ENCODE assay signal across 20 cellular contexts in genomic region chr3:181839915-181840295, GRCh38.
DNase-seq lines count a peak whose midpoint lies in the region; ATAC-seq, FAIRE-seq and TF ChIP-seq lines count a peak whose summit lies in the region.
"Had no signal": no experiment of that assay in that cellular context is flagged by ENCODE, and none has a peak within 500 bp of the region (broad histone marks: within the 10 kb centered on the region; RNA-seq: fewer than 3 reads in every experiment).

No MANE protein-coding gene starts in this region.

- no peaks in the 10 kb centered on the region for H3K27me3 Mint-ChIP-seq in chondrocyte (ENCODE audit: low read depth)

- DNase-seq in DMS79 treated with DMSO at 0.1 percent for 48 hours (lab: John Stamatoyannopoulos, UW) = peak; percentile 56
- DNase-seq in DMS79 (lab: John Stamatoyannopoulos, UW) = no peak
- DNase-seq in chondrocyte (ENCODE audit: low spot score) = no peak
- no peak for DNase-seq in thyroid gland
- DNase-seq in left ventricle myocardium inferior = no peak
- no peak for DNase-seq in H54 (ENCODE audit: insufficient read length, low spot score)
- no peak for DNase-seq in SJCRH30
- DNase-seq: 8988T; activated CD8-positive, alpha-beta memory T cell treated with anti-CD3 and anti-CD28 coated beads, Interleukin-2, amount 50 U/mL, for 48 hours; activated naive CD4-positive, alpha-beta T cell treated with anti-CD3 and anti-CD28 coated beads, Interleukin-2, amount 50 U/mL, for 16 hours; CD8-positive, alpha-beta T cell; effector CD4-positive, alpha-beta T cell; foreskin fibroblast; GF-D8; sigmoid colon; stimulated activated CD4-positive, alpha-beta T cell treated with anti-CD3 and anti-CD28 coated beads, Interleukin-4, amount 100 ng/mL, for 4 hours had no signal

- H3K27ac ChIP-seq in thyroid gland (peak overlapping the region; percentile 9 to 83 (median 24)), left ventricle myocardium inferior (replicated peaks) (no peak overlapping the region), SJCRH30 (no peak overlapping the region)
- H3K27ac ChIP-seq: breast epithelium, neutrophil had no signal

- H3K27ac Mint-ChIP-seq in chondrocyte (ENCODE audit: unreplicated experiment) = peak overlapping the region; percentile 46
- H3K27ac Mint-ChIP-seq: CD8-positive, alpha-beta T cell; stimulated activated effector memory CD8-positive, alpha-beta T cell treated with anti-CD3 and anti-CD28 coated beads, Interleukin-12 subunit alpha, Interleukin-12 subunit beta, amount 100 ng/mL, for 72 hours had no signal

- H3K27me3 ChIP-seq in thyroid gland (no peaks in the 10 kb centered on the region), left ventricle myocardium inferior (ENCODE audit: low read depth) (no peaks in the 10 kb centered on the region), SJCRH30 (no peaks in the 10 kb centered on the region)
- H3K27me3 ChIP-seq: breast epithelium, neutrophil, sigmoid colon had no signal

- H3K9me3 Mint-ChIP-seq in chondrocyte (ENCODE audit: low read depth) = no peaks in the 10 kb centered on the region
- H3K9me3 Mint-ChIP-seq: CD8-positive, alpha-beta T cell; stimulated activated effector memory CD8-positive, alpha-beta T cell treated with anti-CD3 and anti-CD28 coated beads, Interleukin-12 subunit alpha, Interleukin-12 subunit beta, amount 100 ng/mL, for 72 hours had no signal

- intact Hi-C loops in thyroid gland (cut with DNase I) (no loop called here), left ventricle myocardium inferior (cut with micrococcal nuclease) (no loop called here)

- H3K36me3 ChIP-seq in thyroid gland = no peaks in the 10 kb centered on the region
- no peaks in the 10 kb centered on the region for H3K36me3 ChIP-seq in left ventricle myocardium inferior
- H3K36me3 ChIP-seq in SJCRH30 = no peaks in the 10 kb centered on the region
- H3K36me3 ChIP-seq: breast epithelium, neutrophil, sigmoid colon had no signal

- ATAC-seq in HG03520 (IDR thresholded peaks at IDR 0.05; ENCODE audit: unreplicated experiment) = peak; percentile 79
- ATAC-seq: CD8-positive, alpha-beta T cell; stimulated activated effector memory CD8-positive, alpha-beta T cell treated with anti-CD3 and anti-CD28 coated beads, Interleukin-12 subunit alpha, Interleukin-12 subunit beta, amount 100 ng/mL, for 72 hours had no signal

- no peaks in the 10 kb centered on the region for H3K9me3 ChIP-seq in thyroid gland
- no peaks in the 10 kb centered on the region for H3K9me3 ChIP-seq in left ventricle myocardium inferior (replicated peaks)
- no peaks in the 10 kb centered on the region for H3K9me3 ChIP-seq in SJCRH30 (replicated peaks)
- H3K9me3 ChIP-seq: breast epithelium, neutrophil, sigmoid colon had no signal

- no peaks in the 10 kb centered on the region for H3K4me1 ChIP-seq in thyroid gland
- no peaks in the 10 kb centered on the region for H3K4me1 ChIP-seq in left ventricle myocardium inferior
- no peaks in the 10 kb centered on the region for H3K4me1 ChIP-seq in SJCRH30
- H3K4me1 ChIP-seq: breast epithelium, sigmoid colon had no signal

- TF ChIP-seq POLR2A in thyroid gland (IDR thresholded peaks at IDR 0.05) (no peak), H54 (IDR thresholded peaks at IDR 0.05; ENCODE audit: low read depth, low read length) (no peak)

- WGBS in thyroid gland, 2 donors = 62 to 63% methylated on average over 2 of the region's 2 CpGs

- TF ChIP-seq CTCF in chondrocyte (IDR thresholded peaks at IDR 0.05) (no peak), thyroid gland (IDR thresholded peaks at IDR 0.05) (no peak), left ventricle myocardium inferior (IDR thresholded peaks at IDR 0.05; ENCODE audit: borderline replicate concordance) (no peak)

- FAIRE-seq in H54 (lab: Jason Lieb, UNC) = no peak

- H3K36me3 Mint-ChIP-seq in chondrocyte (ENCODE audit: low read depth) = no peaks in the 10 kb centered on the region
- H3K36me3 Mint-ChIP-seq: CD8-positive, alpha-beta T cell; stimulated activated effector memory CD8-positive, alpha-beta T cell treated with anti-CD3 and anti-CD28 coated beads, Interleukin-12 subunit alpha, Interleukin-12 subunit beta, amount 100 ng/mL, for 72 hours had no signal

- peaks cover 17% of the 10 kb centered on the region for H3K4me1 Mint-ChIP-seq in chondrocyte (ENCODE audit: low read depth)
- H3K4me1 Mint-ChIP-seq: stimulated activated effector memory CD8-positive, alpha-beta T cell treated with anti-CD3 and anti-CD28 coated beads, Interleukin-12 subunit alpha, Interleukin-12 subunit beta, amount 100 ng/mL, for 72 hours had no signal

- H3K4me3 Mint-ChIP-seq in chondrocyte (ENCODE audit: unreplicated experiment) = no peak overlapping the region
- H3K4me3 Mint-ChIP-seq: CD8-positive, alpha-beta T cell; stimulated activated effector memory CD8-positive, alpha-beta T cell treated with anti-CD3 and anti-CD28 coated beads, Interleukin-12 subunit alpha, Interleukin-12 subunit beta, amount 100 ng/mL, for 72 hours had no signal

- H3K4me3 ChIP-seq in thyroid gland (replicated peaks in 1 of 3) (no peak overlapping the region), left ventricle myocardium inferior (no peak overlapping the region), SJCRH30 (no peak overlapping the region)
- H3K4me3 ChIP-seq: breast epithelium, sigmoid colon had no signal

Comparison
In these comparisons a context has a peak if more than half of its experiments do, and no peak if none do; other contexts are left out.
1. H3K27ac ChIP-seq: peak in thyroid gland (3 of 3); none in left ventricle myocardium inferior (single experiment) and SJCRH30 (single experiment).